Comparison of ENCODE assay signal across 25 cellular contexts in the genomic region with DNA sequence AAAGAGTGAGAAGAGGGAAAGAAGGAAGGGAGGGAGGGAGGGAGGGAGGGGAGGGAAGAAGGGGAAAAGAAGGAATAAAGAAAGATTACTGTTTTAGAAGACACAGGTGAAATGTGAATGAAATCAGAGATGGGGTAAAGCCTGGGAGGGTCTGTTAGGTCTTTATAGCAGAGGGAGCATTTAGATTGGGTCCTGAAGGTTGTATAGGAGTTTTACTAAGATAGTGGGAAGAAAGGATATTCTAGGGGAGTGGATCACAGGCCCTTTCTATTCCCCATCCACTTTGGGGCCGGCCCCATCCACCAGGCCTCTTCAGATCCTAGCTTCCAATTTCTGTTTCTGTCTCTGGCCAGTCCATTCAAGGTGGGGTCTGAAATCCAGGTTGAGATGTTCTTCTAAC. TPM values are rescaled to one million over a fixed set of nuclear protein-coding genes. Genes with fewer than 3 reads are reported as not detected.
DNase-seq lines count a peak whose midpoint lies in the region; ATAC-seq, FAIRE-seq and TF ChIP-seq lines count a peak whose summit lies in the region.
"Had no signal": no experiment of that assay in that cellular context is flagged by ENCODE, and none has a peak within 500 bp of the region (broad histone marks: within the 10 kb centered on the region; RNA-seq: fewer than 3 reads in every experiment).

No MANE protein-coding gene starts in this region.

- CTCF ChIA-PET in activated naive CD4-positive, alpha-beta T cell treated with anti-CD3 and anti-CD28 coated beads, Interleukin-2, amount 10 ng/mL, durations not matched to agents 7 days and 5 days (lab: Charles Lee) = interaction anchor here (1.2 to 1.4 kb wide), 3 partner anchors 11 to 21 kb away, joined by 3 to 4 read pairs (median 3); no protein-coding TSS in a partner anchor
- CTCF ChIA-PET in activated CD8-positive, alpha-beta T cell treated with anti-CD3 and anti-CD28 coated beads for 36 hours (lab: Charles Lee) = interaction anchor here (2.8 kb wide), 1 partner anchor 26 kb away, joined by 10 read pairs; no protein-coding TSS in a partner anchor
- CTCF ChIA-PET in K562 (lab: Yijun Ruan, JAX; ENCODE audit: low intra/inter-chr PET ratio) = no interaction called here

- H4K20me1 ChIP-seq in K562 (replicated peaks; ENCODE audit: control insufficient read depth, insufficient read depth, low read length) (no peaks in the 10 kb centered on the region), GM23248 (ENCODE audit: insufficient read depth) (no peaks in the 10 kb centered on the region)

- TF ChIP-seq RAD21 in K562 (CRISPR knock-in tag; conservative IDR thresholded peaks at IDR 0.05 in 1 of 2, IDR thresholded peaks at IDR 0.05 in 1 of 2) = no peak

- H3K9me3 Mint-ChIP-seq in activated naive CD4-positive, alpha-beta T cell treated with anti-CD3 and anti-CD28 coated beads, Interleukin-2, amount 10 ng/mL, durations not matched to agents 7 days and 5 days = peaks cover 1% of the 10 kb centered on the region
- peaks cover 6% of the 10 kb centered on the region in 2 donors for H3K9me3 Mint-ChIP-seq in activated naive CD4-positive, alpha-beta T cell treated with anti-CD3 and anti-CD28 coated beads, Interleukin-2, amount 50 U/mL, for 72 hours
- no peaks in the 10 kb centered on the region for H3K9me3 Mint-ChIP-seq in activated CD8-positive, alpha-beta T cell treated with anti-CD3 and anti-CD28 coated beads for 36 hours
- no peaks in the 10 kb centered on the region for H3K9me3 Mint-ChIP-seq in stimulated activated effector memory CD8-positive, alpha-beta T cell treated with anti-CD3 and anti-CD28 coated beads, Interleukin-12 subunit alpha, Interleukin-12 subunit beta, amount 100 ng/mL, for 72 hours
- H3K9me3 Mint-ChIP-seq: CD4-positive, alpha-beta memory T cell had no signal

- H3K27ac ChIP-seq in K562 (ENCODE audit: extremely low read depth, low read depth, low read length) (no peak overlapping the region), GM23248 (no peak overlapping the region)
- H3K27ac ChIP-seq: SJCRH30 had no signal

- POLR2A ChIA-PET in activated CD8-positive, alpha-beta T cell treated with anti-CD3 and anti-CD28 coated beads for 36 hours (lab: Charles Lee) = no interaction called here
- POLR2A ChIA-PET in K562 (lab: Yijun Ruan, JAX) = interaction anchor here (0.6 to 2.8 kb wide), 5 partner anchors 10 to 77 kb away, joined by 3 to 13 read pairs (median 3); no protein-coding TSS in a partner anchor

- WGBS in K562 (ENCODE audit: insufficient coverage, low coverage, missing lambda C conversion rate) = 100% methylated on average over 1 of the region's 1 CpG
- 86 to 100% methylated on average over 1 of the region's 1 CpG for WGBS in GM23248 (ENCODE audit: low coverage in 1 of 2, low lambda C conversion rate in 2 of 2, missing lambda C conversion rate in 2 of 2), 2 experiments

- FAIRE-seq in K562 (lab: Jason Lieb, UNC) = no peak
- FAIRE-seq: G401.6, GM18507, GM19239, RCC 7860 had no signal

- DNase-seq in activated naive CD4-positive, alpha-beta T cell treated with anti-CD3 and anti-CD28 coated beads, Interleukin-2, amount 10 ng/mL, durations not matched to agents 7 days and 5 days = no peak
- DNase-seq in activated naive CD4-positive, alpha-beta T cell treated with anti-CD3 and anti-CD28 coated beads, Interleukin-2, amount 50 U/mL, for 72 hours (ENCODE audit: low spot score in 2 of 2) = no peak
- DNase-seq in activated CD8-positive, alpha-beta T cell treated with anti-CD3 and anti-CD28 coated beads for 36 hours = no peak
- no peak for DNase-seq in K562 (ENCODE audit: extremely low read depth in 1 of 4, low spot score in 3 of 4)
- DNase-seq in stimulated activated effector memory CD8-positive, alpha-beta T cell treated with anti-CD3 and anti-CD28 coated beads, Interleukin-12 subunit alpha, Interleukin-12 subunit beta, amount 100 ng/mL, for 72 hours (ENCODE audit: low spot score in 2 of 2) = no peak
- DNase-seq in GM23248 = no peak
- DNase-seq: Calu3, DMS153, Kasumi-1, NCI-H1417, NCI-H1694 treated with DMSO at 0.1 percent for 48 hours, NCI-H2081 treated with DMSO at 0.1 percent for 48 hours, NCI-H2171 treated with DMSO at 0.1 percent for 48 hours, NCI-H446, NCI-H526, OCI-M1, SJCRH30 had no signal

- H3K79me2 ChIP-seq in K562 (ENCODE audit: control insufficient read depth, insufficient read depth, low read length) = no peaks in the 10 kb centered on the region
- H3K79me2 ChIP-seq in GM23248 (ENCODE audit: insufficient read depth) = no peaks in the 10 kb centered on the region

- H3K27me3 ChIP-seq in K562 (ENCODE audit: control insufficient read depth in 2 of 2, insufficient read depth in 2 of 2, low read length in 2 of 2) = no peaks in the 10 kb centered on the region
- no peaks in the 10 kb centered on the region for H3K27me3 ChIP-seq in GM23248 (replicated peaks; ENCODE audit: insufficient read depth)
- H3K27me3 ChIP-seq: SJCRH30 had no signal

- TF ChIP-seq CTCF in activated CD8-positive, alpha-beta T cell treated with anti-CD3 and anti-CD28 coated beads for 36 hours (IDR thresholded peaks at IDR 0.05) = no peak
- no peak for TF ChIP-seq CTCF in K562 (IDR thresholded peaks at IDR 0.05 in 2 of 3, conservative IDR thresholded peaks at IDR 0.05 in 1 of 3; ENCODE audit: insufficient read depth in 2 of 3, low read depth in 1 of 3, low read length in 3 of 3)

- no TSS peak for BruUV-seq in K562 (replicated peaks; lab: Mats Ljungman, UMichigan)

- H3K4me3 ChIP-seq in K562 (no peak overlapping the region), GM23248 (no peak overlapping the region)
- H3K4me3 ChIP-seq: SJCRH30 had no signal

- peaks cover 26 to 35% of the 10 kb centered on the region in 2 experiments for H3K4me1 ChIP-seq in K562 (replicated peaks in 1 of 2; ENCODE audit: control insufficient read depth in 2 of 2, insufficient read depth in 2 of 2, low read length in 2 of 2)
- H3K4me1 ChIP-seq in GM23248 (ENCODE audit: insufficient read depth) = no peaks in the 10 kb centered on the region

- H3K36me3 Mint-ChIP-seq in activated naive CD4-positive, alpha-beta T cell treated with anti-CD3 and anti-CD28 coated beads, Interleukin-2, amount 10 ng/mL, durations not matched to agents 7 days and 5 days = no peaks in the 10 kb centered on the region
- H3K36me3 Mint-ChIP-seq in activated naive CD4-positive, alpha-beta T cell treated with anti-CD3 and anti-CD28 coated beads, Interleukin-2, amount 50 U/mL, for 72 hours = peaks cover 0 to 5% of the 10 kb centered on the region in 2 donors
- no peaks in the 10 kb centered on the region for H3K36me3 Mint-ChIP-seq in activated CD8-positive, alpha-beta T cell treated with anti-CD3 and anti-CD28 coated beads for 36 hours (ENCODE audit: low read depth)
- peaks cover 6% of the 10 kb centered on the region for H3K36me3 Mint-ChIP-seq in stimulated activated effector memory CD8-positive, alpha-beta T cell treated with anti-CD3 and anti-CD28 coated beads, Interleukin-12 subunit alpha, Interleukin-12 subunit beta, amount 100 ng/mL, for 72 hours
- H3K36me3 Mint-ChIP-seq: CD4-positive, alpha-beta memory T cell had no signal

- H3K4me1 Mint-ChIP-seq in activated naive CD4-positive, alpha-beta T cell treated with anti-CD3 and anti-CD28 coated beads, Interleukin-2, amount 10 ng/mL, durations not matched to agents 7 days and 5 days = peaks cover 74% of the 10 kb centered on the region
- H3K4me1 Mint-ChIP-seq in activated CD8-positive, alpha-beta T cell treated with anti-CD3 and anti-CD28 coated beads for 36 hours (ENCODE audit: low read depth) = peaks cover 56% of the 10 kb centered on the region
- H3K4me1 Mint-ChIP-seq in stimulated activated effector memory CD8-positive, alpha-beta T cell treated with anti-CD3 and anti-CD28 coated beads, Interleukin-12 subunit alpha, Interleukin-12 subunit beta, amount 100 ng/mL, for 72 hours = peaks cover 60% of the 10 kb centered on the region

- in situ Hi-C loops in K562 (cut with MboI) = no loop called here
- in situ Hi-C loops in GM23248 (cut with MboI) = no loop called here

- H3K36me3 ChIP-seq in K562 (ENCODE audit: control insufficient read depth, insufficient read depth, low read length) = no peaks in the 10 kb centered on the region
- H3K36me3 ChIP-seq in GM23248 (ENCODE audit: low read depth) = no peaks in the 10 kb centered on the region
- H3K36me3 ChIP-seq: SJCRH30 had no signal

- no peak for ATAC-seq in activated naive CD4-positive, alpha-beta T cell treated with anti-CD3 and anti-CD28 coated beads, Interleukin-2, amount 50 U/mL, for 72 hours
- ATAC-seq in activated CD8-positive, alpha-beta T cell treated with anti-CD3 and anti-CD28 coated beads for 36 hours = no peak
- ATAC-seq in K562 = no peak
- ATAC-seq in stimulated activated effector memory CD8-positive, alpha-beta T cell treated with anti-CD3 and anti-CD28 coated beads, Interleukin-12 subunit alpha, Interleukin-12 subunit beta, amount 100 ng/mL, for 72 hours = no peak
- ATAC-seq in GM21619 (IDR thresholded peaks at IDR 0.05; ENCODE audit: unreplicated experiment) = no peak

- no peaks in the 10 kb centered on the region for H3K9me2 ChIP-seq in GM23248 (ENCODE audit: insufficient read depth)

- TF ChIP-seq POLR2A in K562 (conservative IDR thresholded peaks at IDR 0.05) = no peak

- peak overlapping the region; percentile 71 for H3K27ac Mint-ChIP-seq in activated naive CD4-positive, alpha-beta T cell treated with anti-CD3 and anti-CD28 coated beads, Interleukin-2, amount 10 ng/mL, durations not matched to agents 7 days and 5 days
- H3K27ac Mint-ChIP-seq in activated naive CD4-positive, alpha-beta T cell treated with anti-CD3 and anti-CD28 coated beads, Interleukin-2, amount 50 U/mL, for 72 hours = peak overlapping the region in 1 of 2 donors; percentile 83
- peak overlapping the region; percentile 57 for H3K27ac Mint-ChIP-seq in activated CD8-positive, alpha-beta T cell treated with anti-CD3 and anti-CD28 coated beads for 36 hours
- peak overlapping the region; percentile 85 for H3K27ac Mint-ChIP-seq in stimulated activated effector memory CD8-positive, alpha-beta T cell treated with anti-CD3 and anti-CD28 coated beads, Interleukin-12 subunit alpha, Interleukin-12 subunit beta, amount 100 ng/mL, for 72 hours

- TF ChIP-seq EP300 in K562 (IDR thresholded peaks at IDR 0.05; ENCODE audit: low read length) = no peak

- H3K9me3 ChIP-seq in K562 (replicated peaks; ENCODE audit: control insufficient read depth, insufficient read depth, low read depth, low read length) = no peaks in the 10 kb centered on the region
- no peaks in the 10 kb centered on the region for H3K9me3 ChIP-seq in GM23248 (ENCODE audit: low read depth)
- H3K9me3 ChIP-seq: SJCRH30 had no signal

- peaks cover 33% of the 10 kb centered on the region for H3K27me3 Mint-ChIP-seq in activated naive CD4-positive, alpha-beta T cell treated with anti-CD3 and anti-CD28 coated beads, Interleukin-2, amount 10 ng/mL, durations not matched to agents 7 days and 5 days
- H3K27me3 Mint-ChIP-seq in activated CD8-positive, alpha-beta T cell treated with anti-CD3 and anti-CD28 coated beads for 36 hours = no peaks in the 10 kb centered on the region
- H3K27me3 Mint-ChIP-seq: CD4-positive, alpha-beta memory T cell had no signal

- H3K9ac ChIP-seq in K562 (ENCODE audit: insufficient read depth in 1 of 2, low read depth in 2 of 2, low read length in 2 of 2) = no peak overlapping the region
- H3K9ac ChIP-seq in GM23248 = no peak overlapping the region

- no peaks in the 10 kb centered on the region for H3F3A ChIP-seq in GM23248 (ENCODE audit: insufficient read depth)

- H3K4me3 Mint-ChIP-seq in activated naive CD4-positive, alpha-beta T cell treated with anti-CD3 and anti-CD28 coated beads, Interleukin-2, amount 10 ng/mL, durations not matched to agents 7 days and 5 days = no peak overlapping the region
- no peak overlapping the region for H3K4me3 Mint-ChIP-seq in activated CD8-positive, alpha-beta T cell treated with anti-CD3 and anti-CD28 coated beads for 36 hours
- H3K4me3 Mint-ChIP-seq in stimulated activated effector memory CD8-positive, alpha-beta T cell treated with anti-CD3 and anti-CD28 coated beads, Interleukin-12 subunit alpha, Interleukin-12 subunit beta, amount 100 ng/mL, for 72 hours = no peak overlapping the region

- intact Hi-C loops in activated CD8-positive, alpha-beta T cell treated with anti-CD3 and anti-CD28 coated beads for 36 hours (cut with micrococcal nuclease) = no loop called here
- intact Hi-C loops in K562 (cut with micrococcal nuclease) = loop anchor here (5.0 kb wide), 1 partner anchor 98 kb away; no protein-coding TSS in a partner anchor

- peak overlapping the region; percentile 59; the same call in 1 of the 2 replicates for H2AFZ ChIP-seq in K562 (ENCODE audit: low read depth, low read length)
- no peak overlapping the region for H2AFZ ChIP-seq in GM23248

- no peaks in the 10 kb centered on the region for H3K9me1 ChIP-seq in K562 (ENCODE audit: control insufficient read depth, insufficient read depth, low read length)

- no peak overlapping the region for H3K4me2 ChIP-seq in K562 (ENCODE audit: insufficient read depth, low read length)
- no peak overlapping the region for H3K4me2 ChIP-seq in GM23248 (ENCODE audit: unreplicated experiment)

RNA-seq across cellular contexts. Expression of a gene that starts 35.5 kb away (rescaled TPM):
- total RNA-seq in activated naive CD4-positive, alpha-beta T cell treated with anti-CD3 and anti-CD28 coated beads, Interleukin-2, amount 50 U/mL, for 72 hours = under 1 TPM in 1 of 2 donors, not detected in 1; 0.41 TPM
- not detected for total RNA-seq in activated CD8-positive, alpha-beta T cell treated with anti-CD3 and anti-CD28 coated beads for 36 hours
- total RNA-seq in K562 (2011; cell fraction: chromatin; rRNA removed; ENCODE audit: low replicate concordance) = not detected in 2 replicates
- not detected in 2 replicates for total RNA-seq in K562 (2011; cell fraction: nucleolus; rRNA removed)
- not detected in 2 replicates for total RNA-seq in K562 (2011; cell fraction: nucleoplasm; rRNA removed)
- 0.12 TPM in 1 of 2 replicates, not detected in the other for total RNA-seq in K562 (2014; rRNA removed)
- total RNA-seq in K562 (2014; rRNA removed; fragmentation: Illumina TruSeq; extraction: Trizol) = not detected in 2 replicates
- not detected in 2 replicates for total RNA-seq in K562 (2015; rRNA removed; fragmentation: Illumina TruSeq; extraction: Trizol)
- not detected in 2 replicates for total RNA-seq in K562 (2021)
- polyA plus RNA-seq in K562 (2011; rRNA removed) = not detected in 2 replicates
- not detected in 2 replicates for polyA plus RNA-seq in K562 (2011; cell fraction: cytosol; rRNA removed)
- not detected in 2 replicates for polyA plus RNA-seq in K562 (2011; cell fraction: nucleus; rRNA removed)
- not detected in 2 replicates for polyA plus RNA-seq in K562 (2012)
- polyA plus RNA-seq in K562 (2014; fragmentation: Illumina TruSeq; extraction: Trizol) = not detected in 2 replicates
- polyA plus RNA-seq in K562 (2014; fragmentation: Nextera tagmentation; extraction: Ambion mirVana) = not detected
- polyA plus RNA-seq in K562 (2014; rRNA removed) = not detected in 2 replicates
- polyA minus RNA-seq in K562 (2011; rRNA and poly(A)+ RNA removed) = not detected in 2 replicates
- not detected in 2 replicates for polyA minus RNA-seq in K562 (2011; cell fraction: cytosol; rRNA and poly(A)+ RNA removed)
- polyA minus RNA-seq in K562 (2011; cell fraction: nucleus; rRNA and poly(A)+ RNA removed) = not detected in 2 replicates
- 0.32 TPM in 1 of 2 replicates, not detected in the other for total RNA-seq in GM23248 (2014; rRNA removed; shearing (Covaris generic))
- polyA plus RNA-seq in GM23248 (2016; fragmentation: Nextera tagmentation; extraction: Ambion mirVana) = 0.23 and 0.56 TPM in 2 replicates
- total RNA-seq: Calu3; CD4-positive, alpha-beta memory T cell; H4; MCF 10A; SJCRH30 had no signal
- polyA plus RNA-seq: CD4-positive, alpha-beta memory T cell had no signal

RNA-seq across cellular contexts. Expression of a gene that starts 40.6 kb away (rescaled TPM):
- total RNA-seq in activated naive CD4-positive, alpha-beta T cell treated with anti-CD3 and anti-CD28 coated beads, Interleukin-2, amount 50 U/mL, for 72 hours = 10 to 100 TPM; 47.5 to 56.4 TPM
- total RNA-seq in activated CD8-positive, alpha-beta T cell treated with anti-CD3 and anti-CD28 coated beads for 36 hours = 10 to 100 TPM; 69.5 to 74.4 TPM
- 28.6 and 94.1 TPM in 2 replicates for total RNA-seq in K562 (2011; cell fraction: chromatin; rRNA removed; ENCODE audit: low replicate concordance)
- total RNA-seq in K562 (2011; cell fraction: nucleolus; rRNA removed) = 70.3 and 71.4 TPM in 2 replicates
- 51.0 and 57.9 TPM in 2 replicates for total RNA-seq in K562 (2011; cell fraction: nucleoplasm; rRNA removed)
- total RNA-seq in K562 (2014; rRNA removed) = 116 and 120 TPM in 2 replicates
- total RNA-seq in K562 (2014; rRNA removed; fragmentation: Illumina TruSeq; extraction: Trizol) = 49.6 and 59.2 TPM in 2 replicates
- 74.3 and 78.1 TPM in 2 replicates for total RNA-seq in K562 (2015; rRNA removed; fragmentation: Illumina TruSeq; extraction: Trizol)
- total RNA-seq in K562 (2021) = 108 and 110 TPM in 2 replicates
- 74.7 and 79.2 TPM in 2 replicates for polyA plus RNA-seq in K562 (2011; rRNA removed)
- 89.1 and 124 TPM in 2 replicates for polyA plus RNA-seq in K562 (2011; cell fraction: cytosol; rRNA removed)
- 42.9 and 47.3 TPM in 2 replicates for polyA plus RNA-seq in K562 (2011; cell fraction: nucleus; rRNA removed)
- polyA plus RNA-seq in K562 (2012) = 42.1 and 72.6 TPM in 2 replicates
- 80.6 and 113 TPM in 2 replicates for polyA plus RNA-seq in K562 (2014; fragmentation: Illumina TruSeq; extraction: Trizol)
- 10 to 100 TPM; 42.1 to 67.0 TPM for polyA plus RNA-seq in K562 (2014; fragmentation: Nextera tagmentation; extraction: Ambion mirVana)
- polyA plus RNA-seq in K562 (2014; rRNA removed) = 111 and 121 TPM in 2 replicates
- 34.5 and 60.2 TPM in 2 replicates for polyA minus RNA-seq in K562 (2011; rRNA and poly(A)+ RNA removed)
- polyA minus RNA-seq in K562 (2011; cell fraction: cytosol; rRNA and poly(A)+ RNA removed) = 23.4 and 42.2 TPM in 2 replicates
- 14.7 and 15.7 TPM in 2 replicates for polyA minus RNA-seq in K562 (2011; cell fraction: nucleus; rRNA and poly(A)+ RNA removed)
- 32.6 and 44.5 TPM in 2 replicates for total RNA-seq in GM23248 (2014; rRNA removed; shearing (Covaris generic))
- polyA plus RNA-seq in GM23248 (2016; fragmentation: Nextera tagmentation; extraction: Ambion mirVana) = 115 TPM in 2 replicates

RNA-seq across cellular contexts. Expression of a gene that starts 56.6 kb away (rescaled TPM):
- total RNA-seq in activated naive CD4-positive, alpha-beta T cell treated with anti-CD3 and anti-CD28 coated beads, Interleukin-2, amount 50 U/mL, for 72 hours = 10 to 100 TPM; 16.3 to 17.6 TPM
- 10 to 100 TPM; 16.6 TPM for total RNA-seq in activated CD8-positive, alpha-beta T cell treated with anti-CD3 and anti-CD28 coated beads for 36 hours
- total RNA-seq in K562 (2011; cell fraction: chromatin; rRNA removed; ENCODE audit: low replicate concordance) = 8.0 and 24.6 TPM in 2 replicates
- 20.2 and 20.4 TPM in 2 replicates for total RNA-seq in K562 (2011; cell fraction: nucleolus; rRNA removed)
- total RNA-seq in K562 (2011; cell fraction: nucleoplasm; rRNA removed) = 10.2 and 12.6 TPM in 2 replicates
- total RNA-seq in K562 (2014; rRNA removed) (12.4 and 15.8 TPM in 2 replicates), K562 (2014; rRNA removed; fragmentation: Illumina TruSeq; extraction: Trizol) (4.1 and 4.9 TPM in 2 replicates), K562 (2015; rRNA removed; fragmentation: Illumina TruSeq; extraction: Trizol) (8.6 TPM in 2 replicates), K562 (2021) (17.1 and 17.3 TPM in 2 replicates)
- polyA plus RNA-seq in K562 (2011; rRNA removed) (11.3 and 13.1 TPM in 2 replicates), K562 (2014; fragmentation: Illumina TruSeq; extraction: Trizol) (12.8 and 13.1 TPM in 2 replicates), K562 (2014; fragmentation: Nextera tagmentation; extraction: Ambion mirVana) (1 to 10 TPM in 1 of 2 experiments, under 1 TPM in 1; 0.92 to 1.1 TPM), K562 (2014; rRNA removed) (17.8 and 19.5 TPM in 2 replicates), GM23248 (2016; fragmentation: Nextera tagmentation; extraction: Ambion mirVana) (24.1 and 24.4 TPM in 2 replicates)
- polyA plus RNA-seq in K562 (2011; cell fraction: cytosol; rRNA removed) = 10.5 and 18.2 TPM in 2 replicates
- polyA plus RNA-seq in K562 (2011; cell fraction: nucleus; rRNA removed) = 26.0 and 42.0 TPM in 2 replicates
- polyA plus RNA-seq in K562 (2012) = 11.4 and 12.4 TPM in 2 replicates
- 3.6 and 4.9 TPM in 2 replicates for polyA minus RNA-seq in K562 (2011; rRNA and poly(A)+ RNA removed)
- 5.0 and 6.1 TPM in 2 replicates for polyA minus RNA-seq in K562 (2011; cell fraction: cytosol; rRNA and poly(A)+ RNA removed)
- 7.3 and 9.0 TPM in 2 replicates for polyA minus RNA-seq in K562 (2011; cell fraction: nucleus; rRNA and poly(A)+ RNA removed)
- 22.9 and 24.9 TPM in 2 replicates for total RNA-seq in GM23248 (2014; rRNA removed; shearing (Covaris generic))
